Comparison of ENCODE assay signal across 1 cellular context in the genomic region with DNA sequence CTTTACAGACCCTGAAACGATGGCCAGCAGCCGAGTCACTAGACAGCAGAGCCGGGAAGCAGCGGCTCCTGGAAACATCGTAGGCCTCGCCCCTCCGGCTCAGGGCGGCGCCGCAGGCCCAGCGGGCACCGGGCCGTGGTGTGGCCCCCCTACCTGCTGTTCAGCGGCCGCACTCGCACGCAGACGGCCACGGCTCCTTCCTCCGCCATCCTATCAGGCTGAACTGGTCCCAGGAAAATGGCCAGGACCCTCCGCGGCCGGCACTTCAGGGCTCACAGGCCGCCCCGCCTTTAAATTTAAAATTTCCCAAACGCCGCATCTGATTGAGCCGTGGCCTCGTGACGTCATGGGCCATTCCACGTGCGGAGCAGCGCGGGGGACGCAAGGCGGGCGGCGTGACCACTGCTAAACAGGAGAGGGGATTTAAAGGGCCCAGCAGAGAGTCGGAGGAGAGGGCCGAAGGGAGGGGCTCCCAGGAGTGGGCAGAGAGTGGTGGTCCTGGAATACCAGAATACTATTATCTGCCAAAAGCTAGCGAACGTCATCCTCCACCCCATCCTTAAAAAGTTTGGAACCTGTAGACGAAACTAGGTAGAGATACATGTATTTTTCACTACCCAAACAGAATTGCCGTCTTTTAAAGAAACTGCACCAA.
A peak's percentile ranks its signal among the peaks of the same experiment; 100 is the strongest.
TF ChIP-seq lines count a peak whose summit lies in the region.

A gene with protein sequence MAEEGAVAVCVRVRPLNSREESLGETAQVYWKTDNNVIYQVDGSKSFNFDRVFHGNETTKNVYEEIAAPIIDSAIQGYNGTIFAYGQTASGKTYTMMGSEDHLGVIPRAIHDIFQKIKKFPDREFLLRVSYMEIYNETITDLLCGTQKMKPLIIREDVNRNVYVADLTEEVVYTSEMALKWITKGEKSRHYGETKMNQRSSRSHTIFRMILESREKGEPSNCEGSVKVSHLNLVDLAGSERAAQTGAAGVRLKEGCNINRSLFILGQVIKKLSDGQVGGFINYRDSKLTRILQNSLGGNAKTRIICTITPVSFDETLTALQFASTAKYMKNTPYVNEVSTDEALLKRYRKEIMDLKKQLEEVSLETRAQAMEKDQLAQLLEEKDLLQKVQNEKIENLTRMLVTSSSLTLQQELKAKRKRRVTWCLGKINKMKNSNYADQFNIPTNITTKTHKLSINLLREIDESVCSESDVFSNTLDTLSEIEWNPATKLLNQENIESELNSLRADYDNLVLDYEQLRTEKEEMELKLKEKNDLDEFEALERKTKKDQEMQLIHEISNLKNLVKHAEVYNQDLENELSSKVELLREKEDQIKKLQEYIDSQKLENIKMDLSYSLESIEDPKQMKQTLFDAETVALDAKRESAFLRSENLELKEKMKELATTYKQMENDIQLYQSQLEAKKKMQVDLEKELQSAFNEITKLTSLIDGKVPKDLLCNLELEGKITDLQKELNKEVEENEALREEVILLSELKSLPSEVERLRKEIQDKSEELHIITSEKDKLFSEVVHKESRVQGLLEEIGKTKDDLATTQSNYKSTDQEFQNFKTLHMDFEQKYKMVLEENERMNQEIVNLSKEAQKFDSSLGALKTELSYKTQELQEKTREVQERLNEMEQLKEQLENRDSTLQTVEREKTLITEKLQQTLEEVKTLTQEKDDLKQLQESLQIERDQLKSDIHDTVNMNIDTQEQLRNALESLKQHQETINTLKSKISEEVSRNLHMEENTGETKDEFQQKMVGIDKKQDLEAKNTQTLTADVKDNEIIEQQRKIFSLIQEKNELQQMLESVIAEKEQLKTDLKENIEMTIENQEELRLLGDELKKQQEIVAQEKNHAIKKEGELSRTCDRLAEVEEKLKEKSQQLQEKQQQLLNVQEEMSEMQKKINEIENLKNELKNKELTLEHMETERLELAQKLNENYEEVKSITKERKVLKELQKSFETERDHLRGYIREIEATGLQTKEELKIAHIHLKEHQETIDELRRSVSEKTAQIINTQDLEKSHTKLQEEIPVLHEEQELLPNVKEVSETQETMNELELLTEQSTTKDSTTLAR (N-terminal part only) (minus strand): TSS at position 233 of the 655 bp plus-strand sequence. CDS start 24 bp downstream, at position 209.

TF ChIP-seq in GM12878, 131 proteins besides CTCF, POLR2A, EP300 and RAD21 (continued from another document and continues in another):
- TF ChIP-seq, protein P1, sequence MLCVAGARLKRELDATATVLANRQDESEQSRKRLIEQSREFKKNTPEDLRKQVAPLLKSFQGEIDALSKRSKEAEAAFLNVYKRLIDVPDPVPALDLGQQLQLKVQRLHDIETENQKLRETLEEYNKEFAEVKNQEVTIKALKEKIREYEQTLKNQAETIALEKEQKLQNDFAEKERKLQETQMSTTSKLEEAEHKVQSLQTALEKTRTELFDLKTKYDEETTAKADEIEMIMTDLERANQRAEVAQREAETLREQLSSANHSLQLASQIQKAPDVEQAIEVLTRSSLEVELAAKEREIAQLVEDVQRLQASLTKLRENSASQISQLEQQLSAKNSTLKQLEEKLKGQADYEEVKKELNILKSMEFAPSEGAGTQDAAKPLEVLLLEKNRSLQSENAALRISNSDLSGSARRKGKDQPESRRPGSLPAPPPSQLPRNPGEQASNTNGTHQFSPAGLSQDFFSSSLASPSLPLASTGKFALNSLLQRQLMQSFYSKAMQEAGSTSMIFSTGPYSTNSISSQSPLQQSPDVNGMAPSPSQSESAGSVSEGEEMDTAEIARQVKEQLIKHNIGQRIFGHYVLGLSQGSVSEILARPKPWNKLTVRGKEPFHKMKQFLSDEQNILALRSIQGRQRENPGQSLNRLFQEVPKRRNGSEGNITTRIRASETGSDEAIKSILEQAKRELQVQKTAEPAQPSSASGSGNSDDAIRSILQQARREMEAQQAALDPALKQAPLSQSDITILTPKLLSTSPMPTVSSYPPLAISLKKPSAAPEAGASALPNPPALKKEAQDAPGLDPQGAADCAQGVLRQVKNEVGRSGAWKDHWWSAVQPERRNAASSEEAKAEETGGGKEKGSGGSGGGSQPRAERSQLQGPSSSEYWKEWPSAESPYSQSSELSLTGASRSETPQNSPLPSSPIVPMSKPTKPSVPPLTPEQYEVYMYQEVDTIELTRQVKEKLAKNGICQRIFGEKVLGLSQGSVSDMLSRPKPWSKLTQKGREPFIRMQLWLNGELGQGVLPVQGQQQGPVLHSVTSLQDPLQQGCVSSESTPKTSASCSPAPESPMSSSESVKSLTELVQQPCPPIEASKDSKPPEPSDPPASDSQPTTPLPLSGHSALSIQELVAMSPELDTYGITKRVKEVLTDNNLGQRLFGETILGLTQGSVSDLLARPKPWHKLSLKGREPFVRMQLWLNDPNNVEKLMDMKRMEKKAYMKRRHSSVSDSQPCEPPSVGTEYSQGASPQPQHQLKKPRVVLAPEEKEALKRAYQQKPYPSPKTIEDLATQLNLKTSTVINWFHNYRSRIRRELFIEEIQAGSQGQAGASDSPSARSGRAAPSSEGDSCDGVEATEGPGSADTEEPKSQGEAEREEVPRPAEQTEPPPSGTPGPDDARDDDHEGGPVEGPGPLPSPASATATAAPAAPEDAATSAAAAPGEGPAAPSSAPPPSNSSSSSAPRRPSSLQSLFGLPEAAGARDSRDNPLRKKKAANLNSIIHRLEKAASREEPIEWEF (IDR thresholded peaks at IDR 0.05; ENCODE audit: insufficient replicate concordance, low read depth, low read length) = no peak
- TF ChIP-seq, protein P2, sequence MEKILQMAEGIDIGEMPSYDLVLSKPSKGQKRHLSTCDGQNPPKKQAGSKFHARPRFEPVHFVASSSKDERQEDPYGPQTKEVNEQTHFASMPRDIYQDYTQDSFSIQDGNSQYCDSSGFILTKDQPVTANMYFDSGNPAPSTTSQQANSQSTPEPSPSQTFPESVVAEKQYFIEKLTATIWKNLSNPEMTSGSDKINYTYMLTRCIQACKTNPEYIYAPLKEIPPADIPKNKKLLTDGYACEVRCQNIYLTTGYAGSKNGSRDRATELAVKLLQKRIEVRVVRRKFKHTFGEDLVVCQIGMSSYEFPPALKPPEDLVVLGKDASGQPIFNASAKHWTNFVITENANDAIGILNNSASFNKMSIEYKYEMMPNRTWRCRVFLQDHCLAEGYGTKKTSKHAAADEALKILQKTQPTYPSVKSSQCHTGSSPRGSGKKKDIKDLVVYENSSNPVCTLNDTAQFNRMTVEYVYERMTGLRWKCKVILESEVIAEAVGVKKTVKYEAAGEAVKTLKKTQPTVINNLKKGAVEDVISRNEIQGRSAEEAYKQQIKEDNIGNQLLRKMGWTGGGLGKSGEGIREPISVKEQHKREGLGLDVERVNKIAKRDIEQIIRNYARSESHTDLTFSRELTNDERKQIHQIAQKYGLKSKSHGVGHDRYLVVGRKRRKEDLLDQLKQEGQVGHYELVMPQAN (conservative IDR thresholded peaks at IDR 0.05) = peak; percentile 99
- TF ChIP-seq HDGF (IDR thresholded peaks at IDR 0.05) (no peak), CBFB (IDR thresholded peaks at IDR 0.05; ENCODE audit: low read depth) (peak; percentile 47; the same call in 1 of the 2 replicates), TAF1 (IDR thresholded peaks at IDR 0.05; ENCODE audit: borderline replicate concordance, low read depth, low read length) (no peak; the same call in 1 of the 2 replicates), ASH2L (IDR thresholded peaks at IDR 0.05; ENCODE audit: borderline replicate concordance, low read depth) (no peak), IKZF2 (IDR thresholded peaks at IDR 0.05) (0 out of 4 replicates have a peak, but pooled peaks have one; percentile 17 to 31), CBX5 (IDR thresholded peaks at IDR 0.05; ENCODE audit: low read depth) (peak; percentile 38; the same call in 1 of the 2 replicates), STAT3 (IDR thresholded peaks at IDR 0.05; ENCODE audit: low read depth, low read length) (no peak), ZNF217 (IDR thresholded peaks at IDR 0.05) (no peak), JUNB (IDR thresholded peaks at IDR 0.05) (no peak), ZBED1 (IDR thresholded peaks at IDR 0.05; ENCODE audit: borderline replicate concordance) (no peak), CHD1 (IDR thresholded peaks at IDR 0.05; ENCODE audit: low read depth, low read length) (peak; percentile 99), IKZF1 (conservative IDR thresholded peaks at IDR 0.05) (peak; percentile 65), NR2F1 (conservative IDR thresholded peaks at IDR 0.05) (no peak; the same call in 1 of the 2 replicates), SUPT20H (IDR thresholded peaks at IDR 0.05; ENCODE audit: borderline replicate concordance, control insufficient read depth, low read depth, low read length) (no peak), RELA (IDR thresholded peaks at IDR 0.05; ENCODE audit: borderline replicate concordance, partially characterized antibody) (peak; percentile 83)
- TF ChIP-seq, protein P3, sequence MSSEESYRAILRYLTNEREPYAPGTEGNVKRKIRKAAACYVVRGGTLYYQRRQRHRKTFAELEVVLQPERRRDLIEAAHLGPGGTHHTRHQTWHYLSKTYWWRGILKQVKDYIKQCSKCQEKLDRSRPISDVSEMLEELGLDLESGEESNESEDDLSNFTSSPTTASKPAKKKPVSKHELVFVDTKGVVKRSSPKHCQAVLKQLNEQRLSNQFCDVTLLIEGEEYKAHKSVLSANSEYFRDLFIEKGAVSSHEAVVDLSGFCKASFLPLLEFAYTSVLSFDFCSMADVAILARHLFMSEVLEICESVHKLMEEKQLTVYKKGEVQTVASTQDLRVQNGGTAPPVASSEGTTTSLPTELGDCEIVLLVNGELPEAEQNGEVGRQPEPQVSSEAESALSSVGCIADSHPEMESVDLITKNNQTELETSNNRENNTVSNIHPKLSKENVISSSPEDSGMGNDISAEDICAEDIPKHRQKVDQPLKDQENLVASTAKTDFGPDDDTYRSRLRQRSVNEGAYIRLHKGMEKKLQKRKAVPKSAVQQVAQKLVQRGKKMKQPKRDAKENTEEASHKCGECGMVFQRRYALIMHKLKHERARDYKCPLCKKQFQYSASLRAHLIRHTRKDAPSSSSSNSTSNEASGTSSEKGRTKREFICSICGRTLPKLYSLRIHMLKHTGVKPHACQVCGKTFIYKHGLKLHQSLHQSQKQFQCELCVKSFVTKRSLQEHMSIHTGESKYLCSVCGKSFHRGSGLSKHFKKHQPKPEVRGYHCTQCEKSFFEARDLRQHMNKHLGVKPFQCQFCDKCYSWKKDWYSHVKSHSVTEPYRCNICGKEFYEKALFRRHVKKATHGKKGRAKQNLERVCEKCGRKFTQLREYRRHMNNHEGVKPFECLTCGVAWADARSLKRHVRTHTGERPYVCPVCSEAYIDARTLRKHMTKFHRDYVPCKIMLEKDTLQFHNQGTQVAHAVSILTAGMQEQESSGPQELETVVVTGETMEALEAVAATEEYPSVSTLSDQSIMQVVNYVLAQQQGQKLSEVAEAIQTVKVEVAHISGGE (CRISPR knock-in tag; IDR thresholded peaks at IDR 0.05) = no peak
- TF ChIP-seq, protein P4, sequence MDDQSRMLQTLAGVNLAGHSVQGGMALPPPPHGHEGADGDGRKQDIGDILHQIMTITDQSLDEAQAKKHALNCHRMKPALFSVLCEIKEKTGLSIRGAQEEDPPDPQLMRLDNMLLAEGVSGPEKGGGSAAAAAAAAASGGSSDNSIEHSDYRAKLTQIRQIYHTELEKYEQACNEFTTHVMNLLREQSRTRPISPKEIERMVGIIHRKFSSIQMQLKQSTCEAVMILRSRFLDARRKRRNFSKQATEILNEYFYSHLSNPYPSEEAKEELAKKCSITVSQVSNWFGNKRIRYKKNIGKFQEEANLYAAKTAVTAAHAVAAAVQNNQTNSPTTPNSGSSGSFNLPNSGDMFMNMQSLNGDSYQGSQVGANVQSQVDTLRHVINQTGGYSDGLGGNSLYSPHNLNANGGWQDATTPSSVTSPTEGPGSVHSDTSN (IDR thresholded peaks at IDR 0.05; ENCODE audit: insufficient replicate concordance, low read depth, low read length) = no peak
- TF ChIP-seq, protein P5, sequence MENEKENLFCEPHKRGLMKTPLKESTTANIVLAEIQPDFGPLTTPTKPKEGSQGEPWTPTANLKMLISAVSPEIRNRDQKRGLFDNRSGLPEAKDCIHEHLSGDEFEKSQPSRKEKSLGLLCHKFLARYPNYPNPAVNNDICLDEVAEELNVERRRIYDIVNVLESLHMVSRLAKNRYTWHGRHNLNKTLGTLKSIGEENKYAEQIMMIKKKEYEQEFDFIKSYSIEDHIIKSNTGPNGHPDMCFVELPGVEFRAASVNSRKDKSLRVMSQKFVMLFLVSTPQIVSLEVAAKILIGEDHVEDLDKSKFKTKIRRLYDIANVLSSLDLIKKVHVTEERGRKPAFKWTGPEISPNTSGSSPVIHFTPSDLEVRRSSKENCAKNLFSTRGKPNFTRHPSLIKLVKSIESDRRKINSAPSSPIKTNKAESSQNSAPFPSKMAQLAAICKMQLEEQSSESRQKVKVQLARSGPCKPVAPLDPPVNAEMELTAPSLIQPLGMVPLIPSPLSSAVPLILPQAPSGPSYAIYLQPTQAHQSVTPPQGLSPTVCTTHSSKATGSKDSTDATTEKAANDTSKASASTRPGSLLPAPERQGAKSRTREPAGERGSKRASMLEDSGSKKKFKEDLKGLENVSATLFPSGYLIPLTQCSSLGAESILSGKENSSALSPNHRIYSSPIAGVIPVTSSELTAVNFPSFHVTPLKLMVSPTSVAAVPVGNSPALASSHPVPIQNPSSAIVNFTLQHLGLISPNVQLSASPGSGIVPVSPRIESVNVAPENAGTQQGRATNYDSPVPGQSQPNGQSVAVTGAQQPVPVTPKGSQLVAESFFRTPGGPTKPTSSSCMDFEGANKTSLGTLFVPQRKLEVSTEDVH (IDR thresholded peaks at IDR 0.05; ENCODE audit: low read depth, partially characterized antibody) = peak; percentile 83
- TF ChIP-seq, protein P6, sequence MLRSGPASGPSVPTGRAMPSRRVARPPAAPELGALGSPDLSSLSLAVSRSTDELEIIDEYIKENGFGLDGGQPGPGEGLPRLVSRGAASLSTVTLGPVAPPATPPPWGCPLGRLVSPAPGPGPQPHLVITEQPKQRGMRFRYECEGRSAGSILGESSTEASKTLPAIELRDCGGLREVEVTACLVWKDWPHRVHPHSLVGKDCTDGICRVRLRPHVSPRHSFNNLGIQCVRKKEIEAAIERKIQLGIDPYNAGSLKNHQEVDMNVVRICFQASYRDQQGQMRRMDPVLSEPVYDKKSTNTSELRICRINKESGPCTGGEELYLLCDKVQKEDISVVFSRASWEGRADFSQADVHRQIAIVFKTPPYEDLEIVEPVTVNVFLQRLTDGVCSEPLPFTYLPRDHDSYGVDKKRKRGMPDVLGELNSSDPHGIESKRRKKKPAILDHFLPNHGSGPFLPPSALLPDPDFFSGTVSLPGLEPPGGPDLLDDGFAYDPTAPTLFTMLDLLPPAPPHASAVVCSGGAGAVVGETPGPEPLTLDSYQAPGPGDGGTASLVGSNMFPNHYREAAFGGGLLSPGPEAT (IDR thresholded peaks at IDR 0.05; ENCODE audit: low read depth) = peak; percentile 99
- TF ChIP-seq, protein P7, sequence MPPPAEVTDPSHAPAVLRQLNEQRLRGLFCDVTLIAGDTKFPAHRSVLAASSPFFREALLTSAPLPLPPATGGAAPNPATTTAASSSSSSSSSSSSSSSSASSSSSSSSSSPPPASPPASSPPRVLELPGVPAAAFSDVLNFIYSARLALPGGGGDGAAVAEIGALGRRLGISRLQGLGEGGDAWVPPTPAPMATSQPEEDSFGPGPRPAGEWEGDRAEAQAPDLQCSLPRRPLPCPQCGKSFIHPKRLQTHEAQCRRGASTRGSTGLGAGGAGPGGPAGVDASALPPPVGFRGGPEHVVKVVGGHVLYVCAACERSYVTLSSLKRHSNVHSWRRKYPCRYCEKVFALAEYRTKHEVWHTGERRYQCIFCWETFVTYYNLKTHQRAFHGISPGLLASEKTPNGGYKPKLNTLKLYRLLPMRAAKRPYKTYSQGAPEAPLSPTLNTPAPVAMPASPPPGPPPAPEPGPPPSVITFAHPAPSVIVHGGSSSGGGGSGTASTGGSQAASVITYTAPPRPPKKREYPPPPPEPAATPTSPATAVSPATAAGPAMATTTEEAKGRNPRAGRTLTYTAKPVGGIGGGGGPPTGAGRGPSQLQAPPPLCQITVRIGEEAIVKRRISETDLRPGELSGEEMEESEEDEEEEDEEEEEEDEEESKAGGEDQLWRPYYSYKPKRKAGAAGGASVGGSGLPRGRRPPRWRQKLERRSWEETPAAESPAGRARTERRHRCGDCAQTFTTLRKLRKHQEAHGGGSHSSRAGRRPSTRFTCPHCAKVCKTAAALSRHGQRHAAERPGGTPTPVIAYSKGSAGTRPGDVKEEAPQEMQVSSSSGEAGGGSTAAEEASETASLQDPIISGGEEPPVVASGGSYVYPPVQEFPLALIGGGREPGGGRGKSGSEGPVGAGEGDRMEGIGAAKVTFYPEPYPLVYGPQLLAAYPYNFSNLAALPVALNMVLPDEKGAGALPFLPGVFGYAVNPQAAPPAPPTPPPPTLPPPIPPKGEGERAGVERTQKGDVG (CRISPR knock-in tag; IDR thresholded peaks at IDR 0.05) = no peak
